ENCODE assay signal across 20 cellular contexts in the genomic region with DNA sequence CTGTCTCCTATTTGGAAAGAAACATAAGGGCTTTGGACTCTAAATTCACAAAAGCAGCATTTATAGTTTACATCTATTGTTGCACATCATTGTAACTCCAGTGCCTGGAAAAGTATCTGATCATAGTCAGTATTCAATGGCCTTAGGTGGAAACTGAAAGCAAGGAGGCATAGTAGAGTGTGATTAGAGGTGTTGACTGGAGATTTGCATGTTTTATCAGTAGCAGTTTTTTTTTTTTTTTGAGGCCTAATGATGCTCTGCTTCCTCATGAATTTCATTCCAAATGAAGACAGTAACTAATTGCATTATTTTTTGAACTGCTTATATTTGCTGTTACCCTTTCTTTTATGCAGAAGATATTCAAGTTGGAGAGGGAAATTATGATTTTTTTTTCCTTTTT.
A peak's percentile ranks its signal among the peaks of the same experiment; 100 is the strongest.
DNase-seq lines count a peak whose midpoint lies in the region; ATAC-seq, FAIRE-seq and TF ChIP-seq lines count a peak whose summit lies in the region.
"Had no signal": no experiment of that assay in that cellular context is flagged by ENCODE, and none has a peak within 500 bp of the region (broad histone marks: within the 10 kb centered on the region; RNA-seq: fewer than 3 reads in every experiment).

No MANE protein-coding gene starts in this region.

- no peak for TF ChIP-seq RAD21 in GM12878 (IDR thresholded peaks at IDR 0.05; ENCODE audit: insufficient read depth, low read depth, low read length)

- H3K9ac ChIP-seq in GM12878 (ENCODE audit: control insufficient read depth, insufficient read depth, low read length) = no peak overlapping the region
- H3K9ac ChIP-seq: BLaER1 treated with 17β-estradiol and CSF1 and Interleukin-3, amounts not matched to agents 10 nM and 100 nM had no signal

- SMC1A ChIA-PET in GM12878 (lab: Charles Lee; ENCODE audit: uncharacterized antibody, unreplicated experiment) = no interaction called here

- H3K9me3 ChIP-seq in GM12878 (replicated peaks; ENCODE audit: control insufficient read depth, insufficient read depth, low read length) (no peaks in the 10 kb centered on the region), small intestine (ENCODE audit: control insufficient read depth, low read depth) (no peaks in the 10 kb centered on the region), MG63 (no peaks in the 10 kb centered on the region)
- H3K9me3 ChIP-seq: A549; BLaER1 treated with 17β-estradiol and CSF1 and Interleukin-3, amounts not matched to agents 10 nM and 100 nM; Caco-2 had no signal

- FAIRE-seq in GM12878 (lab: Jason Lieb, UNC) = no peak
- FAIRE-seq in small intestine (lab: Jason Lieb, UNC) = no peak
- FAIRE-seq: D721Med, G401.6, GM12892, GM18507 had no signal

- DNase-seq in GM12878 (ENCODE audit: low read depth, low spot score) (no peak), small intestine (peak; percentile 15), MG63 (no peak)
- DNase-seq: AML-193; Caco-2; Calu3; CD4-positive, alpha-beta T cell; CD8-positive, alpha-beta T cell; DMS79 treated with DMSO at 0.1 percent for 48 hours; GF-D8 had no signal

- CTCF ChIA-PET in GM12878 (lab: Yijun Ruan, JAX) = no interaction called here

- BruUV-seq in GM12878 (replicated peaks; lab: Mats Ljungman, UMichigan) = no TSS peak

- in situ Hi-C loops in GM12878 (cut with MboI) = no loop called here

- H3K27ac ChIP-seq in GM12878 (ENCODE audit: control insufficient read depth, insufficient read depth) (no peak overlapping the region), small intestine (ENCODE audit: low read depth in 1 of 2, low read length in 1 of 2) (no peak overlapping the region)
- H3K27ac ChIP-seq: 22Rv1; A549; BLaER1 treated with 17β-estradiol and CSF1 and Interleukin-3, amounts not matched to agents 10 nM and 100 nM; C4-2B had no signal

- no peak for TF ChIP-seq EP300 in GM12878 (IDR thresholded peaks at IDR 0.05; ENCODE audit: borderline replicate concordance in 1 of 2, control insufficient read depth in 1 of 2, low read depth in 2 of 2, low read length in 2 of 2)

- RAD21 ChIA-PET in GM12878 (lab: Charles Lee; ENCODE audit: unreplicated experiment) = no interaction called here

- POLR2A ChIA-PET in GM12878 (lab: Charles Lee) = no interaction called here

- H3K4me1 ChIP-seq in GM12878 (ENCODE audit: control insufficient read depth, insufficient read depth, low read length) (no peaks in the 10 kb centered on the region), small intestine (ENCODE audit: control insufficient read depth in 2 of 2, insufficient read depth in 1 of 2, low read depth in 1 of 2, low read length in 1 of 2) (no peaks in the 10 kb centered on the region)
- H3K4me1 ChIP-seq: A549; BLaER1 treated with 17β-estradiol and CSF1 and Interleukin-3, amounts not matched to agents 10 nM and 100 nM had no signal

- H3K36me3 ChIP-seq in GM12878 (ENCODE audit: control insufficient read depth in 2 of 2, insufficient read depth in 2 of 2, low read length in 1 of 2) (no peaks in the 10 kb centered on the region), small intestine (ENCODE audit: control insufficient read depth in 2 of 2, insufficient read depth in 2 of 2, low read length in 2 of 2) (no peaks in the 10 kb centered on the region), MG63 (no peaks in the 10 kb centered on the region)
- H3K36me3 ChIP-seq: BLaER1 treated with 17β-estradiol and CSF1 and Interleukin-3, amounts not matched to agents 10 nM and 100 nM had no signal

- H3K79me2 ChIP-seq in GM12878 (ENCODE audit: control insufficient read depth, insufficient read depth, low read length) = no peaks in the 10 kb centered on the region

- no peak overlapping the region for H2AFZ ChIP-seq in GM12878 (ENCODE audit: control insufficient read depth, low read depth, low read length)

- no peak for TF ChIP-seq POLR2A in GM12878 (IDR thresholded peaks at IDR 0.05; ENCODE audit: low read depth, low read length)

- no peak overlapping the region for H3K4me2 ChIP-seq in GM12878 (ENCODE audit: control insufficient read depth, insufficient read depth)
- H3K4me2 ChIP-seq: A549; BLaER1 treated with 17β-estradiol and CSF1 and Interleukin-3, amounts not matched to agents 10 nM and 100 nM had no signal

- no peaks in the 10 kb centered on the region for H3K27me3 ChIP-seq in GM12878 (replicated peaks in 1 of 2; ENCODE audit: control insufficient read depth in 2 of 2, insufficient read depth in 2 of 2, low read length in 1 of 2)
- no peaks in the 10 kb centered on the region for H3K27me3 ChIP-seq in small intestine (ENCODE audit: control insufficient read depth in 2 of 2, insufficient read depth in 2 of 2, low read length in 2 of 2)
- H3K27me3 ChIP-seq in MG63 = no peaks in the 10 kb centered on the region
- H3K27me3 ChIP-seq: BLaER1 treated with 17β-estradiol and CSF1 and Interleukin-3, amounts not matched to agents 10 nM and 100 nM had no signal

- H4K20me1 ChIP-seq in GM12878 (ENCODE audit: control insufficient read depth, insufficient read depth) = no peaks in the 10 kb centered on the region
- H4K20me1 ChIP-seq: BLaER1 treated with 17β-estradiol and CSF1 and Interleukin-3, amounts not matched to agents 10 nM and 100 nM had no signal

- ATAC-seq in GM18520 (IDR thresholded peaks at IDR 0.05; ENCODE audit: unreplicated experiment) = peak; percentile 50
- peak; percentile 46 for ATAC-seq in GM12878
- no peak for ATAC-seq in activated CD4-positive, CD25-positive, alpha-beta regulatory T cell treated with anti-CD3 and anti-CD28 coated beads, Interleukin-2, amount 50 U/mL, for 24 hours
- ATAC-seq: A549; CD8-positive, alpha-beta T cell had no signal

- H3K4me3 ChIP-seq in GM12878 = no peak overlapping the region
- no peak overlapping the region for H3K4me3 ChIP-seq in small intestine (ENCODE audit: low read depth in 1 of 2, low read length in 2 of 2)
- H3K4me3 ChIP-seq in MG63 = no peak overlapping the region
- H3K4me3 ChIP-seq: A549; BLaER1 treated with 17β-estradiol and CSF1 and Interleukin-3, amounts not matched to agents 10 nM and 100 nM had no signal

- intact Hi-C loops in GM12878 (cut with micrococcal nuclease; ENCODE audit: unreplicated experiment) = no loop called here

- TF ChIP-seq CTCF in GM12878 (IDR thresholded peaks at IDR 0.05 in 2 of 3, conservative IDR thresholded peaks at IDR 0.05 in 1 of 3; ENCODE audit: control insufficient read depth in 2 of 3, extremely low read depth in 1 of 3, insufficient read depth in 1 of 3, low read depth in 3 of 3, low read length in 3 of 3) = no peak

TF ChIP-seq in GM12878, 131 proteins besides CTCF, POLR2A, EP300 and RAD21:
- TF ChIP-seq MYC (IDR thresholded peaks at IDR 0.05; ENCODE audit: insufficient read depth, insufficient read length, insufficient replicate concordance, low read length, severe bottlenecking) (no peak), IKZF1 (conservative IDR thresholded peaks at IDR 0.05) (no peak), ZNF384 (IDR thresholded peaks at IDR 0.05; ENCODE audit: borderline replicate concordance, low read depth, low read length) (peak; percentile 52; the same call in 1 of the 2 replicates)
TF ChIP-seq in GM12878: peak in this region for 1.

Comparison
In these comparisons a context has a peak if more than half of its experiments do, and no peak if none do; other contexts are left out.
1. ATAC-seq: peak in GM18520 (single experiment) and GM12878 (single experiment); none in activated CD4-positive, CD25-positive, alpha-beta regulatory T cell treated with anti-CD3 and anti-CD28 coated beads, Interleukin-2, amount 50 U/mL, for 24 hours (0 of 2).